19 cellular contexts compared by ENCODE assay signal in genomic region chr16:26019885-26020284, GRCh38.
"Had no signal": no experiment of that assay in that cellular context is flagged by ENCODE, and none has a peak within 500 bp of the region (broad histone marks: within the 10 kb centered on the region; RNA-seq: fewer than 3 reads in every experiment).

No MANE protein-coding gene starts in this region.

- H3K27ac Mint-ChIP-seq: activated B cell treated with CpG ODN at 0.5 μM for 24 hours; activated CD4-positive, alpha-beta T cell treated with anti-CD3 and anti-CD28 coated beads, Interleukin-2, amount 10 ng/mL, durations not matched to agents 24 days and 14 days; activated CD8-positive, alpha-beta T cell treated with anti-CD3 and anti-CD28 coated beads, Interleukin-2, amount 10 ng/mL, durations not matched to agents 7 days and 5 days; activated naive CD4-positive, alpha-beta T cell treated with anti-CD3 and anti-CD28 coated beads, Interleukin-2, amount 50 U/mL, for 72 hours; natural killer cell treated with Interleukin-12 subunit alpha and Interleukin-12 subunit beta and Interleukin-15 and Interleukin-18, amount 100 ng/mL, for 72 hours had no signal

- H3K36me3 ChIP-seq: tibial artery had no signal

- H3K4me3 Mint-ChIP-seq: activated B cell treated with CpG ODN at 0.5 μM for 24 hours; activated CD4-positive, alpha-beta T cell treated with anti-CD3 and anti-CD28 coated beads, Interleukin-2, amount 10 ng/mL, durations not matched to agents 24 days and 14 days; activated CD8-positive, alpha-beta T cell treated with anti-CD3 and anti-CD28 coated beads, Interleukin-2, amount 10 ng/mL, durations not matched to agents 7 days and 5 days; natural killer cell treated with Interleukin-12 subunit alpha and Interleukin-12 subunit beta and Interleukin-15 and Interleukin-18, amount 100 ng/mL, for 72 hours had no signal

- DNase-seq: activated B cell treated with CpG ODN at 0.5 μM for 24 hours; activated CD4-positive, alpha-beta T cell treated with anti-CD3 and anti-CD28 coated beads, Interleukin-2, amount 10 ng/mL, durations not matched to agents 24 days and 14 days; activated CD8-positive, alpha-beta memory T cell treated with anti-CD3 and anti-CD28 coated beads, Interleukin-2, amount 50 U/mL, for 4 hours; activated CD8-positive, alpha-beta T cell treated with anti-CD3 and anti-CD28 coated beads, Interleukin-2, amount 10 ng/mL, durations not matched to agents 7 days and 5 days; activated effector memory CD4-positive, alpha-beta T cell treated with anti-CD3 and anti-CD28 coated beads, Interleukin-2, amount 50 U/mL, for 16 hours; activated T-cell treated with anti-CD3 and anti-CD28 coated beads, Interleukin-2, amount 50 U/mL, for 48 hours; caudate nucleus; hypothalamus; left ventricle myocardium superior; mesenchymal stem cell; nucleus accumbens; posterior cingulate gyrus; right cardiac atrium; stimulated activated CD4-positive, alpha-beta T cell treated with anti-CD3 and anti-CD28 coated beads, Interleukin-4, amount 100 ng/mL, for 24 hours; stimulated activated naive CD4-positive, alpha-beta T cell; tibial artery had no signal

- H3K4me1 Mint-ChIP-seq: activated B cell treated with CpG ODN at 0.5 μM for 24 hours; activated CD4-positive, alpha-beta T cell treated with anti-CD3 and anti-CD28 coated beads, Interleukin-2, amount 10 ng/mL, durations not matched to agents 24 days and 14 days had no signal

- H3K4me1 ChIP-seq: tibial artery had no signal

- H3K36me3 Mint-ChIP-seq: natural killer cell treated with Interleukin-12 subunit alpha and Interleukin-12 subunit beta and Interleukin-15 and Interleukin-18, amount 100 ng/mL, for 72 hours had no signal

- H3K4me3 ChIP-seq: skin epidermis, tibial artery had no signal

- ATAC-seq: activated CD8-positive, alpha-beta T cell treated with anti-CD3 and anti-CD28 coated beads, Interleukin-2, amount 10 ng/mL, durations not matched to agents 7 days and 5 days; activated naive CD4-positive, alpha-beta T cell treated with anti-CD3 and anti-CD28 coated beads, Interleukin-2, amount 50 U/mL, for 72 hours; left ventricle myocardium superior; natural killer cell treated with Interleukin-12 subunit alpha and Interleukin-12 subunit beta and Interleukin-15 and Interleukin-18, amount 100 ng/mL, for 72 hours; right cardiac atrium had no signal

- H3K27ac ChIP-seq: skin epidermis, tibial artery had no signal
